In genomic region chr7:42572561-42572960, GRCh38 we compare ENCODE assay signal across 31 cellular contexts.
"Had no signal": no experiment of that assay in that cellular context is flagged by ENCODE, and none has a peak within 500 bp of the region (broad histone marks: within the 10 kb centered on the region; RNA-seq: fewer than 3 reads in every experiment).

No MANE protein-coding gene starts in this region.

- H3K9me3 ChIP-seq: colonic mucosa, heart right ventricle, lower lobe of right lung, mucosa of descending colon, prostate gland, testis, tibial artery had no signal

- H3K4me3 ChIP-seq: colonic mucosa, heart right ventricle, lower lobe of right lung, mucosa of descending colon, prostate gland, smooth muscle cell, testis, tibial artery had no signal

- H3K4me2 ChIP-seq: smooth muscle cell had no signal

- H3K27ac Mint-ChIP-seq: dendritic cell treated with granulocyte-macrophage colony-stimulating factor and Interleukin-4, amounts not matched to agents 40 ng/mL and 50 ng/mL, for 4 days; endodermal cell; memory B cell; naive thymus-derived CD8-positive, alpha-beta T cell; nephron progenitor cell; stimulated activated memory B cell treated with anti-CD40 and anti-IgM and Interleukin-4, amounts not matched to agents 10 μg/mL and 1 μg/mL and 100 μg/mL, for 72 hours; type B pancreatic cell had no signal

- H3K27ac ChIP-seq: colonic mucosa, epithelial cell of prostate, foreskin keratinocyte, heart right ventricle, lower lobe of right lung, prostate gland, testis, tibial artery had no signal

- ATAC-seq: esophagus mucosa; foreskin keratinocyte; heart right ventricle; left colon; left ventricle myocardium superior; lower lobe of right lung; mucosa of descending colon; naive thymus-derived CD8-positive, alpha-beta T cell; right cardiac atrium; stimulated activated memory B cell treated with anti-CD40 and anti-IgM and Interleukin-4, amounts not matched to agents 10 μg/mL and 1 μg/mL and 100 μg/mL, for 72 hours; stimulated activated naive CD8-positive, alpha-beta T cell treated with anti-CD3 and anti-CD28 coated beads, Interleukin-15, Interleukin-2, amounts not matched to agents 100 U/mL and 50 U/mL, for 24 hours had no signal

- H3K9me3 Mint-ChIP-seq: dendritic cell treated with granulocyte-macrophage colony-stimulating factor and Interleukin-4, amounts not matched to agents 40 ng/mL and 50 ng/mL, for 4 days; endodermal cell had no signal

- H3K36me3 ChIP-seq: colonic mucosa, heart right ventricle, lower lobe of right lung, prostate gland, tibial artery had no signal

- H3K4me3 Mint-ChIP-seq: central memory CD8-positive, alpha-beta T cell; dendritic cell treated with granulocyte-macrophage colony-stimulating factor and Interleukin-4, amounts not matched to agents 40 ng/mL and 50 ng/mL, for 4 days; endodermal cell; memory B cell; naive thymus-derived CD8-positive, alpha-beta T cell; nephron progenitor cell; stimulated activated memory B cell treated with anti-CD40 and anti-IgM and Interleukin-4, amounts not matched to agents 10 μg/mL and 1 μg/mL and 100 μg/mL, for 72 hours; type B pancreatic cell had no signal

- H3K27me3 Mint-ChIP-seq: central memory CD8-positive, alpha-beta T cell; dendritic cell treated with granulocyte-macrophage colony-stimulating factor and Interleukin-4, amounts not matched to agents 40 ng/mL and 50 ng/mL, for 4 days; stimulated activated memory B cell treated with anti-CD40 and anti-IgM and Interleukin-4, amounts not matched to agents 10 μg/mL and 1 μg/mL and 100 μg/mL, for 72 hours; type B pancreatic cell had no signal

- H3K36me3 Mint-ChIP-seq: memory B cell; naive thymus-derived CD8-positive, alpha-beta T cell; stimulated activated memory B cell treated with anti-CD40 and anti-IgM and Interleukin-4, amounts not matched to agents 10 μg/mL and 1 μg/mL and 100 μg/mL, for 72 hours; type B pancreatic cell had no signal

- H3K4me1 ChIP-seq: colonic mucosa, foreskin keratinocyte, heart right ventricle, prostate gland, testis had no signal

- DNase-seq: colonic mucosa; effector CD8-positive, alpha-beta T cell; endodermal cell; foreskin keratinocyte; glutamatergic neuron; heart right ventricle; hippocampal formation; left colon; left ventricle myocardium superior; lower lobe of right lung; mucosa of descending colon; naive thymus-derived CD8-positive, alpha-beta T cell; nephron progenitor cell; nucleus accumbens; stimulated activated CD4-positive, alpha-beta T cell treated with anti-CD3 and anti-CD28 coated beads, Interleukin-12 subunit alpha, Interleukin-12 subunit beta, amount 100 ng/mL, for 4 hours; stimulated activated CD4-positive, alpha-beta T cell treated with anti-CD3 and anti-CD28 coated beads, Interleukin-1b, Interleukin-23, amount 100 ng/mL, for 48 hours; stimulated activated CD4-positive, alpha-beta T cell treated with anti-CD3 and anti-CD28 coated beads, Interleukin-4, amount 100 ng/mL, for 1 hour; stimulated activated naive CD8-positive, alpha-beta T cell treated with anti-CD3 and anti-CD28 coated beads, Interleukin-15, Interleukin-2, amounts not matched to agents 100 U/mL and 50 U/mL, for 24 hours; substantia nigra; testis; tibial artery had no signal

- H3K27me3 ChIP-seq: colonic mucosa, testis, tibial artery had no signal

- H3K4me1 Mint-ChIP-seq: central memory CD8-positive, alpha-beta T cell; endodermal cell; memory B cell; naive thymus-derived CD8-positive, alpha-beta T cell; stimulated activated memory B cell treated with anti-CD40 and anti-IgM and Interleukin-4, amounts not matched to agents 10 μg/mL and 1 μg/mL and 100 μg/mL, for 72 hours had no signal
